15 cellular contexts compared by ENCODE assay signal in the genomic region with DNA sequence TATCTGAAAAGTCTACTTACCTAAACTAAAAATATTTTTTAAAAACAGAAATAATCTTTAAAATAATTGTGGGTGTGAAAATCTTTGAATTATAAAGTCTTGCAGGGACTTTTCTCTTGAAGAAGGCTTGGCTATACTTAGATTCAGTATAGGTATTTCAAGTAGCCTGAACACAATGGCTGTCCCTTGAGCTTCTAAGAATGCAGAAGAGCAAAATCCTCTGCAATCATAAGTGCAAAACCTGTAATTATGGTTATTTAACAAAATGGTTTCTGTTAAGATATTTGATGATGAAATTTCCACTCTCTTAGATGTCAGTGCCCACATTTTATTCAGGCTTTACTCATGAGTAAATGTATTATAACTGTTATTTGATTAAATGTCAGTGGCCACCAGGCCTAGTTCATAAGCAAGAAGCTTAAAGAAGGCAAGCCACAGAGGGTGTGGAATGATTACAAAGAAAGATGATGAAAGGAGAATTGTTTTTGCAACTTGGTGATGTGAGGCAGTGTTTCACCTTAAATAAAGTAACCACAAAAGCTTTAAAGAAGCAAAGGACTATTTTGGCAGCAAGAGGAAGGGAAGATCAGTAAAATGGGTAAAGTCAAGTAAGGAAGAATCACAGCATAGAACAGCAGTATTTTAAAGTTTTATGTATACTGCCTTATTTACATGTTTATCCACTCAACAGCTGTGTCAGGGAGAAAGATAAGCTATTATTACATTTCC.
DNase-seq lines count a peak whose midpoint lies in the region; ATAC-seq and TF ChIP-seq lines count a peak whose summit lies in the region.
"Had no signal": no experiment of that assay in that cellular context is flagged by ENCODE, and none has a peak within 500 bp of the region (broad histone marks: within the 10 kb centered on the region; RNA-seq: fewer than 3 reads in every experiment).

No MANE protein-coding gene starts in this region.

- H3K4me3 ChIP-seq in Jurkat, Clone E6-1 (ENCODE audit: low read length) = no peak overlapping the region
- H3K4me3 ChIP-seq in adipocyte (ENCODE audit: low read length) (no peak overlapping the region), tibial nerve (no peak overlapping the region), H7 (ENCODE audit: insufficient read depth, low read depth, low read length) (no peak overlapping the region)
- H3K4me3 ChIP-seq: ascending aorta, gastroesophageal sphincter, GM23338 had no signal

- peaks cover 9% of the 10 kb centered on the region for H3K36me3 Mint-ChIP-seq in activated naive CD4-positive, alpha-beta T cell treated with anti-CD3 and anti-CD28 coated beads, Interleukin-2, amount 50 U/mL, for 24 hours

- DNase-seq in activated naive CD4-positive, alpha-beta T cell treated with anti-CD3 and anti-CD28 coated beads, Interleukin-2, amount 50 U/mL, for 16 hours = no peak
- peak; percentile 76 for DNase-seq in Jurkat, Clone E6-1 (ENCODE audit: low read depth, low spot score)
- DNase-seq in adipocyte (ENCODE audit: low read depth) (peak; percentile 33), tibial nerve (ENCODE audit: low spot score in 2 of 2) (no peak), H7 (no peak), HEK293T (ENCODE audit: extremely low spot score) (no peak)
- peak in 1 of 2 donors; percentile 33 for DNase-seq in stimulated activated naive CD8-positive, alpha-beta T cell treated with anti-CD3 and anti-CD28 coated beads, Interleukin-15, amount 100 ng/mL, for 72 hours
- DNase-seq: mesendoderm, NCI-H526 treated with DMSO at 0.1 percent for 48 hours, T-helper 9 cell had no signal

- peaks cover 54% of the 10 kb centered on the region for H3K4me1 Mint-ChIP-seq in activated naive CD4-positive, alpha-beta T cell treated with anti-CD3 and anti-CD28 coated beads, Interleukin-2, amount 50 U/mL, for 24 hours
- peaks cover 60% of the 10 kb centered on the region for H3K4me1 Mint-ChIP-seq in stimulated activated naive CD8-positive, alpha-beta T cell treated with anti-CD3 and anti-CD28 coated beads, Interleukin-15, amount 100 ng/mL, for 72 hours
- H3K4me1 Mint-ChIP-seq: GM23338 had no signal

- TF ChIP-seq CTCF in tibial nerve (IDR thresholded peaks at IDR 0.05) = no peak

- peak overlapping the region; percentile 77 for H3K4me3 Mint-ChIP-seq in activated naive CD4-positive, alpha-beta T cell treated with anti-CD3 and anti-CD28 coated beads, Interleukin-2, amount 50 U/mL, for 24 hours
- H3K4me3 Mint-ChIP-seq in stimulated activated naive CD8-positive, alpha-beta T cell treated with anti-CD3 and anti-CD28 coated beads, Interleukin-15, amount 100 ng/mL, for 72 hours = peak overlapping the region; percentile 14 to 65
- H3K4me3 Mint-ChIP-seq: B cell, GM23338 had no signal

- H3K27me3 Mint-ChIP-seq in activated naive CD4-positive, alpha-beta T cell treated with anti-CD3 and anti-CD28 coated beads, Interleukin-2, amount 50 U/mL, for 24 hours = no peaks in the 10 kb centered on the region
- H3K27me3 Mint-ChIP-seq in stimulated activated naive CD8-positive, alpha-beta T cell treated with anti-CD3 and anti-CD28 coated beads, Interleukin-15, amount 100 ng/mL, for 72 hours = no peaks in the 10 kb centered on the region
- H3K27me3 Mint-ChIP-seq: B cell had no signal

- ATAC-seq in stimulated activated naive CD8-positive, alpha-beta T cell treated with anti-CD3 and anti-CD28 coated beads, Interleukin-15, amount 100 ng/mL, for 72 hours = peak; percentile 98
- ATAC-seq: gastroesophageal sphincter, GM23338 had no signal

- POLR2A ChIA-PET in HEK293T (lab: Yijun Ruan, JAX) = no interaction called here

- H3K27ac Mint-ChIP-seq in activated naive CD4-positive, alpha-beta T cell treated with anti-CD3 and anti-CD28 coated beads, Interleukin-2, amount 50 U/mL, for 24 hours = peak overlapping the region; percentile 97
- peak overlapping the region; percentile 98 to 99 for H3K27ac Mint-ChIP-seq in stimulated activated naive CD8-positive, alpha-beta T cell treated with anti-CD3 and anti-CD28 coated beads, Interleukin-15, amount 100 ng/mL, for 72 hours
- H3K27ac Mint-ChIP-seq: B cell, GM23338 had no signal

- no peaks in the 10 kb centered on the region for H3K36me3 ChIP-seq in adipocyte (ENCODE audit: control insufficient read depth, insufficient read depth, low read length, severe bottlenecking)
- no peaks in the 10 kb centered on the region for H3K36me3 ChIP-seq in tibial nerve
- H3K36me3 ChIP-seq in H7 (replicated peaks; ENCODE audit: control insufficient read depth, insufficient read depth, low read length) = no peaks in the 10 kb centered on the region
- H3K36me3 ChIP-seq: ascending aorta, gastroesophageal sphincter had no signal

- H3K4me1 ChIP-seq in adipocyte (ENCODE audit: control insufficient read depth, insufficient read depth, low read length) (peaks cover 6% of the 10 kb centered on the region), tibial nerve (peaks cover 0 to 14% (median 0%) of the 10 kb centered on the region in 4 donors)

- no peak overlapping the region for H3K9ac ChIP-seq in adipocyte (ENCODE audit: low read length)

- no peaks in the 10 kb centered on the region for H3K9me3 ChIP-seq in adipocyte (ENCODE audit: control insufficient read depth, low read length)
- peaks cover 0 to 9% (median 2%) of the 10 kb centered on the region in 4 donors for H3K9me3 ChIP-seq in tibial nerve
- H3K9me3 ChIP-seq: ascending aorta, gastroesophageal sphincter had no signal

- no peak for TF ChIP-seq POLR2A in tibial nerve (IDR thresholded peaks at IDR 0.05)

- TF ChIP-seq EP300 in tibial nerve (IDR thresholded peaks at IDR 0.05) = no peak

- H3K27me3 ChIP-seq in adipocyte (replicated peaks; ENCODE audit: control insufficient read depth, insufficient read depth, low read length) = no peaks in the 10 kb centered on the region
- H3K27me3 ChIP-seq in tibial nerve = no peaks in the 10 kb centered on the region
- H3K27me3 ChIP-seq in H7 (ENCODE audit: control insufficient read depth, insufficient read depth, low read length) = no peaks in the 10 kb centered on the region
- H3K27me3 ChIP-seq: ascending aorta, gastroesophageal sphincter had no signal

- CTCF ChIA-PET in HEK293T (lab: Yijun Ruan, JAX) = interaction anchor here (0.6 kb wide), 1 partner anchor 866 kb away, joined by 3 read pairs; no protein-coding TSS in a partner anchor

- H3K27ac ChIP-seq in tibial nerve = peak overlapping the region in 1 of 4 donors; percentile 65
- H3K27ac ChIP-seq: ascending aorta, gastroesophageal sphincter had no signal

- peaks cover 8% of the 10 kb centered on the region for H3K9me3 Mint-ChIP-seq in activated naive CD4-positive, alpha-beta T cell treated with anti-CD3 and anti-CD28 coated beads, Interleukin-2, amount 50 U/mL, for 24 hours
- peaks cover 22 to 23% of the 10 kb centered on the region in 2 donors for H3K9me3 Mint-ChIP-seq in stimulated activated naive CD8-positive, alpha-beta T cell treated with anti-CD3 and anti-CD28 coated beads, Interleukin-15, amount 100 ng/mL, for 72 hours

TF ChIP-seq in HEK293T, 16 proteins besides CTCF, POLR2A, EP300 and RAD21:
- TF ChIP-seq BHLHE40 (IDR thresholded peaks at IDR 0.05; ENCODE audit: borderline replicate concordance) (no peak), HDGF (IDR thresholded peaks at IDR 0.05; ENCODE audit: borderline replicate concordance) (no peak), SP1 (IDR thresholded peaks at IDR 0.05) (no peak), NFRKB (IDR thresholded peaks at IDR 0.05) (no peak)
- TF ChIP-seq, protein P1, sequence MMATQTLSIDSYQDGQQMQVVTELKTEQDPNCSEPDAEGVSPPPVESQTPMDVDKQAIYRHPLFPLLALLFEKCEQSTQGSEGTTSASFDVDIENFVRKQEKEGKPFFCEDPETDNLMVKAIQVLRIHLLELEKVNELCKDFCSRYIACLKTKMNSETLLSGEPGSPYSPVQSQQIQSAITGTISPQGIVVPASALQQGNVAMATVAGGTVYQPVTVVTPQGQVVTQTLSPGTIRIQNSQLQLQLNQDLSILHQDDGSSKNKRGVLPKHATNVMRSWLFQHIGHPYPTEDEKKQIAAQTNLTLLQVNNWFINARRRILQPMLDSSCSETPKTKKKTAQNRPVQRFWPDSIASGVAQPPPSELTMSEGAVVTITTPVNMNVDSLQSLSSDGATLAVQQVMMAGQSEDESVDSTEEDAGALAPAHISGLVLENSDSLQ (IDR thresholded peaks at IDR 0.05) = no peak

Comparison
In these comparisons a context has a peak if more than half of its experiments do, and no peak if none do; other contexts are left out.
1. DNase-seq: peak in Jurkat, Clone E6-1 (single experiment) and adipocyte (single experiment); none in activated naive CD4-positive, alpha-beta T cell treated with anti-CD3 and anti-CD28 coated beads, Interleukin-2, amount 50 U/mL, for 16 hours (single experiment), tibial nerve (0 of 2), H7 (single experiment) and HEK293T (single experiment).